ENCODE assay signal across 30 cellular contexts in genomic region chr1:211641942-211642341, GRCh38.
"Had no signal": no experiment of that assay in that cellular context is flagged by ENCODE, and none has a peak within 500 bp of the region (broad histone marks: within the 10 kb centered on the region; RNA-seq: fewer than 3 reads in every experiment).

No MANE protein-coding gene starts in this region.

- H3K27ac Mint-ChIP-seq: activated T-cell treated with anti-CD3 and anti-CD28 coated beads, Interleukin-2, amount 50 U/mL, for 24 hours; dendritic cell treated with granulocyte-macrophage colony-stimulating factor and Interleukin-4, amounts not matched to agents 40 ng/mL and 50 ng/mL, for 4 days; stimulated activated memory B cell treated with anti-CD40 and anti-IgM and Interleukin-4, amounts not matched to agents 10 μg/mL and 1 μg/mL and 100 μg/mL, for 72 hours; stimulated activated naive CD8-positive, alpha-beta T cell treated with anti-CD3 and anti-CD28 coated beads, Interleukin-15, amount 100 ng/mL, for 72 hours had no signal

- H3K4me3 ChIP-seq: breast epithelium, esophagus squamous epithelium, heart right ventricle, lower lobe of right lung, mucosa of descending colon, right lobe of liver, skin epidermis, thyroid gland had no signal

- H3K4me1 Mint-ChIP-seq: stimulated activated memory B cell treated with anti-CD40 and anti-IgM and Interleukin-4, amounts not matched to agents 10 μg/mL and 1 μg/mL and 100 μg/mL, for 72 hours had no signal

- FAIRE-seq: endometrium had no signal

- H3K9me3 Mint-ChIP-seq: activated naive CD4-positive, alpha-beta T cell treated with anti-CD3 and anti-CD28 coated beads, Interleukin-2, amount 50 U/mL, for 24 hours; activated T-cell treated with anti-CD3 and anti-CD28 coated beads, Interleukin-2, amount 50 U/mL, for 24 hours; dendritic cell treated with granulocyte-macrophage colony-stimulating factor and Interleukin-4, amounts not matched to agents 40 ng/mL and 50 ng/mL, for 4 days; nephron; stimulated activated memory B cell treated with anti-CD40 and anti-IgM and Interleukin-4, amounts not matched to agents 10 μg/mL and 1 μg/mL and 100 μg/mL, for 72 hours; stimulated activated naive CD8-positive, alpha-beta T cell treated with anti-CD3 and anti-CD28 coated beads, Interleukin-15, amount 100 ng/mL, for 72 hours had no signal

- H3K27ac ChIP-seq: breast epithelium, epithelial cell of prostate, heart right ventricle, lower lobe of right lung, right lobe of liver, skin epidermis, thyroid gland had no signal

- H3K36me3 ChIP-seq: breast epithelium, esophagus squamous epithelium, heart right ventricle, lower lobe of right lung, right lobe of liver, thyroid gland had no signal

- DNase-seq: activated CD4-positive, alpha-beta T cell treated with anti-CD3 and anti-CD28 coated beads for 48 hours; activated CD4-positive, alpha-beta T cell treated with anti-CD3 and anti-CD28 coated beads, Interleukin-2, amount 50 U/mL, for 48 hours; activated CD8-positive, alpha-beta memory T cell treated with anti-CD3 and anti-CD28 coated beads, Interleukin-2, amount 50 U/mL, for 4 hours; activated T-cell treated with anti-CD3 and anti-CD28 coated beads, Interleukin-2, amount 50 U/mL, for 24 hours; central memory CD4-positive, alpha-beta T cell; effector CD4-positive, alpha-beta T cell; esophagus squamous epithelium; foreskin melanocyte; heart right ventricle; kidney glomerular epithelial cell; lower lobe of right lung; mesendoderm; mucosa of descending colon; posterior cingulate gyrus; stimulated activated CD4-positive, alpha-beta T cell treated with anti-CD3 and anti-CD28 coated beads, Interleukin-12 subunit alpha, Interleukin-12 subunit beta, amount 100 ng/mL, for 4 hours; stimulated activated CD4-positive, alpha-beta T cell treated with anti-CD3 and anti-CD28 coated beads, Interleukin-4, amount 100 ng/mL, for 24 hours; stimulated activated naive CD8-positive, alpha-beta T cell treated with anti-CD3 and anti-CD28 coated beads, Interleukin-15, amount 100 ng/mL, for 72 hours; T-helper 2 cell; thyroid gland had no signal

- H3K9me3 ChIP-seq: breast epithelium, esophagus squamous epithelium, heart right ventricle, lower lobe of right lung, mucosa of descending colon, right lobe of liver, thyroid gland had no signal

- H3K27me3 Mint-ChIP-seq: activated naive CD4-positive, alpha-beta T cell treated with anti-CD3 and anti-CD28 coated beads, Interleukin-2, amount 50 U/mL, for 24 hours; activated T-cell treated with anti-CD3 and anti-CD28 coated beads, Interleukin-2, amount 50 U/mL, for 24 hours; stimulated activated memory B cell treated with anti-CD40 and anti-IgM and Interleukin-4, amounts not matched to agents 10 μg/mL and 1 μg/mL and 100 μg/mL, for 72 hours; stimulated activated naive CD8-positive, alpha-beta T cell treated with anti-CD3 and anti-CD28 coated beads, Interleukin-15, amount 100 ng/mL, for 72 hours had no signal

- H3K4me1 ChIP-seq: breast epithelium had no signal

- H3K36me3 Mint-ChIP-seq: activated naive CD4-positive, alpha-beta T cell treated with anti-CD3 and anti-CD28 coated beads, Interleukin-2, amount 50 U/mL, for 24 hours; stimulated activated memory B cell treated with anti-CD40 and anti-IgM and Interleukin-4, amounts not matched to agents 10 μg/mL and 1 μg/mL and 100 μg/mL, for 72 hours had no signal

- ATAC-seq: activated CD4-positive, CD25-positive, alpha-beta regulatory T cell treated with anti-CD3 and anti-CD28 coated beads, Interleukin-2, amount 50 U/mL, for 24 hours; heart right ventricle; left lobe of liver; lower lobe of right lung; mucosa of descending colon; right lobe of liver; stimulated activated memory B cell treated with anti-CD40 and anti-IgM and Interleukin-4, amounts not matched to agents 10 μg/mL and 1 μg/mL and 100 μg/mL, for 72 hours; stimulated activated naive CD8-positive, alpha-beta T cell treated with anti-CD3 and anti-CD28 coated beads, Interleukin-15, amount 100 ng/mL, for 72 hours had no signal

- H3K4me3 Mint-ChIP-seq: activated naive CD4-positive, alpha-beta T cell treated with anti-CD3 and anti-CD28 coated beads, Interleukin-2, amount 50 U/mL, for 24 hours; activated T-cell treated with anti-CD3 and anti-CD28 coated beads, Interleukin-2, amount 50 U/mL, for 24 hours; dendritic cell treated with granulocyte-macrophage colony-stimulating factor and Interleukin-4, amounts not matched to agents 40 ng/mL and 50 ng/mL, for 4 days; nephron; stimulated activated memory B cell treated with anti-CD40 and anti-IgM and Interleukin-4, amounts not matched to agents 10 μg/mL and 1 μg/mL and 100 μg/mL, for 72 hours; stimulated activated naive CD8-positive, alpha-beta T cell treated with anti-CD3 and anti-CD28 coated beads, Interleukin-15, amount 100 ng/mL, for 72 hours had no signal

- H3K27me3 ChIP-seq: breast epithelium, esophagus squamous epithelium, heart right ventricle, right lobe of liver, thyroid gland had no signal
